Comparison of ENCODE assay signal across 8 cellular contexts in the genomic region with DNA sequence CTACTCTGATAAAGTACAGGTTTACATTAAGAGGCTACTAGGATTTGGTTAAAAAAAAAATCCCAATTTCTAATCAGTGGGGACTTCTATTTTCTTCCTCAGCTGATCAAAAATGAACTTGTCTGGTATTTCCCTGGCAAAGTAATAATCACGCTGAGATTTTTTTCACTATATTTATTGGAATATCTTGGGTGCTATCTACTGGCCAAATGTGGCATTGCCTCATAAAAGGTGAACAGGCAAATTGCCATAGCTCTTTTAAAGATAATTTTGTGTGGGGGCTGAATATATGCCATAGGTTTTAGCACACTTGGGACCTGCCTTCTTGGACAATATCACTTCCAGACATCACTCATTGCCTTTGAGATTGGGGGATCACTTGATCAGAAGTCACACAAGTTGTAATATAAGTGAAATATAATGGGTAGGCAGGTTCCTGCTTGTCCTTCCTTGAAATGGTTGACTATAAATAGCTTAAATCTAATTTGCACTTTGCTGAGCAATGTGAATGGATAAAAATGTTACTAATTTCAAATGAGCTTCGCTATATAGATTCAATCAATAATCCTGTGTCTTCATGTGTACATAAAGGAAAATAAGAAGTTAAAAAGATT. TPM values are rescaled to one million over a fixed set of nuclear protein-coding genes. Genes with fewer than 3 reads are reported as not detected.
DNase-seq lines count a peak whose midpoint lies in the region; ATAC-seq and TF ChIP-seq lines count a peak whose summit lies in the region.

No MANE protein-coding gene starts in this region.

- no peaks in the 10 kb centered on the region for H3K9me3 ChIP-seq in PC-9 (ENCODE audit: insufficient read depth, low read depth)
- H3K9me3 ChIP-seq in esophagus squamous epithelium: no peaks in the 10 kb centered on the region

- CTCF ChIA-PET in PC-9 (lab: Charles Lee): interaction anchor here (0.6 to 2.1 kb wide), 6 partner anchors 40 to 921 kb away, joined by 3 to 6 read pairs (median 4); no protein-coding TSS in a partner anchor

- H3K79me2 ChIP-seq in PC-9 (ENCODE audit: low read depth): no peaks in the 10 kb centered on the region

- POLR2A ChIA-PET in PC-9 (lab: Charles Lee; ENCODE audit: unreplicated experiment): interaction anchor here (0.7 kb wide), 2 partner anchors 366 to 659 kb away, joined by 3 to 11 read pairs; no protein-coding TSS in a partner anchor

- H3F3A ChIP-seq in PC-9 (ENCODE audit: insufficient read depth, low read depth): no peaks in the 10 kb centered on the region

- TF ChIP-seq CTCF in PC-9 (conservative IDR thresholded peaks at IDR 0.05) (peak; percentile 82), esophagus squamous epithelium (IDR thresholded peaks at IDR 0.05) (peak; percentile 31 to 78 (median 57))

- WGBS in esophagus squamous epithelium, 2 donors: 4 to 17% methylated on average over 2 of the region's 2 CpGs

- H2AFZ ChIP-seq in PC-9: no peak overlapping the region

- no peaks in the 10 kb centered on the region for H3K36me3 ChIP-seq in PC-9 (ENCODE audit: low read depth)
- no peaks in the 10 kb centered on the region for H3K36me3 ChIP-seq in esophagus squamous epithelium

- BruUV-seq in PC-9 (replicated peaks; lab: Mats Ljungman, UMichigan): no TSS peak

- no peak overlapping the region for H3K4me2 ChIP-seq in PC-9

- no peak for TF ChIP-seq POLR2A in esophagus squamous epithelium (IDR thresholded peaks at IDR 0.05)

- DNase-seq in NCI-H2029 (lab: John Stamatoyannopoulos, UW): peak; percentile 21
- no peak for DNase-seq in NCI-H2029 treated with DMSO at 0.1 percent for 48 hours (lab: John Stamatoyannopoulos, UW)
- peak in 1 of 2 experiments; percentile 14 for DNase-seq in PC-9
- no peak for DNase-seq in esophagus squamous epithelium (lab: John Stamatoyannopoulos, UW)
- DNase-seq in putamen (ENCODE audit: low spot score): peak; percentile 31

- H3K4me1 ChIP-seq in PC-9 (replicated peaks; ENCODE audit: insufficient read depth) (no peaks in the 10 kb centered on the region), esophagus squamous epithelium (no peaks in the 10 kb centered on the region)

- intact Hi-C loops in PC-9 (cut with micrococcal nuclease; ENCODE audit: unreplicated experiment): loop anchor here (1.0 to 10.0 kb wide), 5 partner anchors 282 to 921 kb away; partner anchors contain the start of gene SPOPL
- intact Hi-C loops in esophagus squamous epithelium (cut with DNase I): no loop called here

- no peaks in the 10 kb centered on the region for H3K9me2 ChIP-seq in PC-9 (ENCODE audit: insufficient read depth)

- H4K20me1 ChIP-seq in PC-9 (ENCODE audit: insufficient read depth): no peaks in the 10 kb centered on the region

- ATAC-seq in HG03060 (IDR thresholded peaks at IDR 0.05; ENCODE audit: low read depth, unreplicated experiment): peak; percentile 44
- ATAC-seq in HG03571 (IDR thresholded peaks at IDR 0.05; ENCODE audit: unreplicated experiment): no peak
- no peak for ATAC-seq in HG03108 (IDR thresholded peaks at IDR 0.05; ENCODE audit: unreplicated experiment)

- H3K4me3 ChIP-seq in PC-9: no peak overlapping the region
- no peak overlapping the region for H3K4me3 ChIP-seq in esophagus squamous epithelium

- no peaks in the 10 kb centered on the region for H3K27me3 ChIP-seq in PC-9 (ENCODE audit: insufficient read depth, low read depth)
- peaks cover 0 to 8% (median 0%) of the 10 kb centered on the region in 4 donors for H3K27me3 ChIP-seq in esophagus squamous epithelium

- H3K27ac ChIP-seq in PC-9 (no peak overlapping the region), esophagus squamous epithelium (no peak overlapping the region)

RNA-seq across cellular contexts. Expression of gene NXPH2, which starts 7.0 kb away (rescaled TPM):
- total RNA-seq in PC-9 (2021) (not detected in 2 replicates), esophagus squamous epithelium (not detected)

Comparison
In these comparisons a context has a peak if more than half of its experiments do, and no peak if none do; other contexts are left out.
1. DNase-seq: peak in NCI-H2029 (single experiment) and putamen (single experiment); none in NCI-H2029 treated with DMSO at 0.1 percent for 48 hours (single experiment) and esophagus squamous epithelium (single experiment).